1 cellular context compared by ENCODE assay signal in genomic region chr17:45425125-45425983, GRCh38.
A peak's percentile ranks its signal among the peaks of the same experiment; 100 is the strongest.
TF ChIP-seq lines count a peak whose summit lies in the region.

No MANE protein-coding gene starts in this region.

TF ChIP-seq in HepG2, 621 proteins besides CTCF, POLR2A, EP300 and RAD21 (continued from another document and continues in another):
- TF ChIP-seq DMTF1 (CRISPR knock-in tag; IDR thresholded peaks at IDR 0.05) (no peak), TOE1 (CRISPR knock-in tag; IDR thresholded peaks at IDR 0.05) (0 out of 2 replicates have a peak, but pooled peaks have one; percentile 30), HMGXB3 (CRISPR knock-in tag; IDR thresholded peaks at IDR 0.05; ENCODE audit: borderline replicate concordance) (peak; percentile 77; the same call in 1 of the 2 replicates), ZNF567 (CRISPR knock-in tag; IDR thresholded peaks at IDR 0.05; ENCODE audit: borderline replicate concordance) (peak; percentile 59; the same call in 1 of the 2 replicates), ERF (CRISPR knock-in tag; IDR thresholded peaks at IDR 0.05) (peak; percentile 79), IRF2 (CRISPR knock-in tag; IDR thresholded peaks at IDR 0.05) (0 out of 2 replicates have a peak, but pooled peaks have one; percentile 47), PAX8 (CRISPR knock-in tag; IDR thresholded peaks at IDR 0.05; ENCODE audit: borderline replicate concordance) (no peak), ZFP91 (CRISPR knock-in tag; IDR thresholded peaks at IDR 0.05; ENCODE audit: borderline replicate concordance) (peak; percentile 85; the same call in 1 of the 2 replicates), PCBP2 (optimal IDR thresholded peaks at IDR 0.05; ENCODE audit: low read depth, low read length, poor library complexity, severe bottlenecking) (no peak), ONECUT2 (CRISPR knock-in tag; IDR thresholded peaks at IDR 0.05) (no peak), NFE2 (CRISPR knock-in tag; IDR thresholded peaks at IDR 0.05) (no peak), ZNF431 (CRISPR knock-in tag; IDR thresholded peaks at IDR 0.05; ENCODE audit: borderline replicate concordance, low read depth) (no peak), ZNF790 (CRISPR knock-in tag; IDR thresholded peaks at IDR 0.05; ENCODE audit: borderline replicate concordance) (no peak), HINFP (CRISPR knock-in tag; IDR thresholded peaks at IDR 0.05; ENCODE audit: low read depth) (no peak), TEAD3 (CRISPR knock-in tag; optimal IDR thresholded peaks at IDR 0.05; ENCODE audit: borderline replicate concordance) (no peak), ZNF331 (CRISPR knock-in tag; IDR thresholded peaks at IDR 0.05) (no peak), TMF1 (CRISPR knock-in tag; IDR thresholded peaks at IDR 0.05; ENCODE audit: low read depth) (0 out of 2 replicates have a peak, but pooled peaks have one; percentile 78), ZNF644 (CRISPR knock-in tag; IDR thresholded peaks at IDR 0.05; ENCODE audit: low read depth) (0 out of 2 replicates have a peak, but pooled peaks have one; percentile 34), ZNF556 (CRISPR knock-in tag; IDR thresholded peaks at IDR 0.05; ENCODE audit: borderline replicate concordance) (peak; percentile 44; the same call in 1 of the 2 replicates), CBX5 (CRISPR knock-in tag; IDR thresholded peaks at IDR 0.05; ENCODE audit: borderline replicate concordance) (peak; percentile 30; the same call in 1 of the 2 replicates), ZNF142 (CRISPR knock-in tag; IDR thresholded peaks at IDR 0.05) (peak; percentile 18; the same call in 1 of the 2 replicates), RFX5 (IDR thresholded peaks at IDR 0.05; ENCODE audit: low read depth, low read length) (no peak), ZNF646 (CRISPR knock-in tag; IDR thresholded peaks at IDR 0.05) (no peak), TBP (CRISPR knock-in tag; IDR thresholded peaks at IDR 0.05) (no peak), GATA4 (IDR thresholded peaks at IDR 0.05; ENCODE audit: borderline replicate concordance, low read depth) (peak; percentile 36), SAFB2 (CRISPR knock-in tag; IDR thresholded peaks at IDR 0.05; ENCODE audit: borderline replicate concordance, low read depth) (peak; percentile 87)
- TF ChIP-seq, protein P1, sequence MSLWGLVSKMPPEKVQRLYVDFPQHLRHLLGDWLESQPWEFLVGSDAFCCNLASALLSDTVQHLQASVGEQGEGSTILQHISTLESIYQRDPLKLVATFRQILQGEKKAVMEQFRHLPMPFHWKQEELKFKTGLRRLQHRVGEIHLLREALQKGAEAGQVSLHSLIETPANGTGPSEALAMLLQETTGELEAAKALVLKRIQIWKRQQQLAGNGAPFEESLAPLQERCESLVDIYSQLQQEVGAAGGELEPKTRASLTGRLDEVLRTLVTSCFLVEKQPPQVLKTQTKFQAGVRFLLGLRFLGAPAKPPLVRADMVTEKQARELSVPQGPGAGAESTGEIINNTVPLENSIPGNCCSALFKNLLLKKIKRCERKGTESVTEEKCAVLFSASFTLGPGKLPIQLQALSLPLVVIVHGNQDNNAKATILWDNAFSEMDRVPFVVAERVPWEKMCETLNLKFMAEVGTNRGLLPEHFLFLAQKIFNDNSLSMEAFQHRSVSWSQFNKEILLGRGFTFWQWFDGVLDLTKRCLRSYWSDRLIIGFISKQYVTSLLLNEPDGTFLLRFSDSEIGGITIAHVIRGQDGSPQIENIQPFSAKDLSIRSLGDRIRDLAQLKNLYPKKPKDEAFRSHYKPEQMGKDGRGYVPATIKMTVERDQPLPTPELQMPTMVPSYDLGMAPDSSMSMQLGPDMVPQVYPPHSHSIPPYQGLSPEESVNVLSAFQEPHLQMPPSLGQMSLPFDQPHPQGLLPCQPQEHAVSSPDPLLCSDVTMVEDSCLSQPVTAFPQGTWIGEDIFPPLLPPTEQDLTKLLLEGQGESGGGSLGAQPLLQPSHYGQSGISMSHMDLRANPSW (CRISPR knock-in tag; IDR thresholded peaks at IDR 0.05; ENCODE audit: borderline replicate concordance), result 0 out of 2 replicates have a peak, but pooled peaks have one; percentile 54
